ENCODE assay signal across 9 cellular contexts in the genomic region with DNA sequence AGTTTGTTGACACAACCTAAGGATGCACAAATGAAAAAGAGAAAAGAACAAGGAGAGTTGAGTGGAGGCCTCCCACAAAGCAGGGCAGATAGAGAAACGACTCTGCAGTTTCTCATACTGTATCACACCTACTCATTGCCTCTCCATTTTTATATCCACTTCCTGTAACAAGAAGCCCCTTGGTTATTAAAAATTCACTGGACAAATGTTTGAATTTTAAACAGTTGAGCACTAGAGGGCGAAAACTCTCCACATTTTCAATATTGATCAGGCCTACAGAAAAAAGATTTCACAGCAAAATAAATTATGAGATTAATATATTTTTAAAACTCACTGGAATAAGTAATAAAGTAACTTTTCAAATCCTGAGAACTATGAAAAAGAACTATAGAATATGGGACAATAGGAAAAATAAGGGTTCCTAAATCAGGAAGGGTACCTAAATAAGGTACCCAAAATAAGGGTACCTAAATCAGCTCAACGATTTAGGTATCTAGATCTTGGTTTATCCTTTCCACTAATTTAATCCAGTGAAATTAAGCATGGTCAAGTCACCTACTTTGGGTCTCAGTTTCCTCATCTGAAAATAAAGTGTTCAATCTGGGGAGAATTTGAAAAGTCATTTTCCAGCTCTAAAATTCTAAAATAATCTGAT. TPM values are rescaled to one million over a fixed set of nuclear protein-coding genes. Genes with fewer than 3 reads are reported as not detected.
DNase-seq lines count a peak whose midpoint lies in the region; ATAC-seq and TF ChIP-seq lines count a peak whose summit lies in the region.
"Had no signal": no experiment of that assay in that cellular context is flagged by ENCODE, and none has a peak within 500 bp of the region (broad histone marks: within the 10 kb centered on the region; RNA-seq: fewer than 3 reads in every experiment).

No MANE protein-coding gene starts in this region.

- DNase-seq in CD8-positive, alpha-beta T cell = no peak
- DNase-seq in HCEC 1CT (peak; percentile 51), erythroblast (lab: John Stamatoyannopoulos, UW) (peak; percentile 54 to 67), smooth muscle cell (lab: John Stamatoyannopoulos, UW; ENCODE audit: unreplicated experiment) (no peak), SKM-1 (lab: John Stamatoyannopoulos, UW; ENCODE audit: unreplicated experiment) (no peak), inferior parietal cortex (ENCODE audit: extremely low spot score) (no peak)
- DNase-seq in activated CD4-positive, alpha-beta memory T cell treated with anti-CD3 and anti-CD28 coated beads, Interleukin-2, amount 10 ng/mL, durations not matched to agents 7 days and 5 days = no peak

- no peak overlapping the region for H3K27ac ChIP-seq in CD8-positive, alpha-beta T cell (ENCODE audit: low read depth, low read length)
- H3K27ac ChIP-seq in OCI-LY3 (ENCODE audit: low read length) (no peak overlapping the region), smooth muscle cell (ENCODE audit: low read depth) (no peak overlapping the region)
- H3K27ac ChIP-seq: neutrophil had no signal

- no peak overlapping the region for H3K27ac Mint-ChIP-seq in CD8-positive, alpha-beta T cell
- no peak overlapping the region for H3K27ac Mint-ChIP-seq in activated CD4-positive, alpha-beta memory T cell treated with anti-CD3 and anti-CD28 coated beads, Interleukin-2, amount 10 ng/mL, durations not matched to agents 7 days and 5 days

- H3K4me2 ChIP-seq in OCI-LY3 (ENCODE audit: low read length) (no peak overlapping the region), smooth muscle cell (no peak overlapping the region)

- intact Hi-C loops in CD8-positive, alpha-beta T cell (cut with DNase I, micrococcal nuclease) = loop anchor here (1.0 to 5.0 kb wide), 4 partner anchors 146 to 522 kb away; a partner anchor contains a TSS

- H3K9me3 ChIP-seq in CD8-positive, alpha-beta T cell (ENCODE audit: low read length) = no peaks in the 10 kb centered on the region
- H3K9me3 ChIP-seq in OCI-LY3 (ENCODE audit: insufficient read depth, low read length) (no peaks in the 10 kb centered on the region), smooth muscle cell (replicated peaks; ENCODE audit: low read depth) (no peaks in the 10 kb centered on the region)
- H3K9me3 ChIP-seq: neutrophil had no signal

- POLR2A ChIA-PET in CD8-positive, alpha-beta T cell (lab: Charles Lee) = no interaction called here
- POLR2A ChIA-PET in activated CD4-positive, alpha-beta memory T cell treated with anti-CD3 and anti-CD28 coated beads, Interleukin-2, amount 10 ng/mL, durations not matched to agents 7 days and 5 days (lab: Charles Lee) = interaction anchor here (0.6 kb wide), 1 partner anchor 174 kb away, joined by 3 read pairs; no protein-coding TSS in a partner anchor

- no peaks in the 10 kb centered on the region for H3K27me3 ChIP-seq in CD8-positive, alpha-beta T cell (ENCODE audit: insufficient read depth, low read length)
- H3K27me3 ChIP-seq in OCI-LY3 (ENCODE audit: low read depth, low read length) (no peaks in the 10 kb centered on the region), smooth muscle cell (ENCODE audit: low read depth) (no peaks in the 10 kb centered on the region)
- H3K27me3 ChIP-seq: neutrophil had no signal

- H3K4me3 ChIP-seq in CD8-positive, alpha-beta T cell (ENCODE audit: low read depth, low read length) = no peak overlapping the region
- H3K4me3 ChIP-seq in OCI-LY3 (ENCODE audit: low read length) (no peak overlapping the region), smooth muscle cell (no peak overlapping the region)

- H4K20me1 ChIP-seq in OCI-LY3 (ENCODE audit: insufficient read depth, low read length) (no peaks in the 10 kb centered on the region; the same call in 1 of the 2 replicates), smooth muscle cell (ENCODE audit: low read depth) (no peaks in the 10 kb centered on the region)

- H3F3A ChIP-seq in smooth muscle cell (ENCODE audit: low read depth) = no peaks in the 10 kb centered on the region

- CTCF ChIA-PET in CD8-positive, alpha-beta T cell (lab: Charles Lee) = interaction anchor here (0.7 to 1.0 kb wide), 5 partner anchors 20 to 519 kb away, joined by 3 to 4 read pairs (median 3); no protein-coding TSS in a partner anchor
- CTCF ChIA-PET in activated CD4-positive, alpha-beta memory T cell treated with anti-CD3 and anti-CD28 coated beads, Interleukin-2, amount 10 ng/mL, durations not matched to agents 7 days and 5 days (lab: Charles Lee) = interaction anchor here (0.6 to 1.5 kb wide), 4 partner anchors 11 to 518 kb away, joined by 3 read pairs; no protein-coding TSS in a partner anchor

- no peak for TF ChIP-seq POLR2A in erythroblast (IDR thresholded peaks at IDR 0.05; ENCODE audit: low read length)

- H3K36me3 ChIP-seq in CD8-positive, alpha-beta T cell (ENCODE audit: insufficient read depth, low read length) = peaks cover 14% of the 10 kb centered on the region
- no peaks in the 10 kb centered on the region for H3K36me3 ChIP-seq in OCI-LY3 (replicated peaks; ENCODE audit: low read depth, low read length)
- no peaks in the 10 kb centered on the region for H3K36me3 ChIP-seq in smooth muscle cell (ENCODE audit: low read depth)

- no peak overlapping the region for H3K4me3 Mint-ChIP-seq in CD8-positive, alpha-beta T cell
- no peak overlapping the region for H3K4me3 Mint-ChIP-seq in activated CD4-positive, alpha-beta memory T cell treated with anti-CD3 and anti-CD28 coated beads, Interleukin-2, amount 10 ng/mL, durations not matched to agents 7 days and 5 days

- H2AFZ ChIP-seq in OCI-LY3 (ENCODE audit: low read depth, low read length) (no peak overlapping the region), smooth muscle cell (ENCODE audit: low read depth) (no peak overlapping the region)

- H3K9ac ChIP-seq in OCI-LY3 (ENCODE audit: low read length) = no peak overlapping the region
- H3K9ac ChIP-seq in smooth muscle cell (ENCODE audit: low read depth) = no peak overlapping the region

- H3K9me3 Mint-ChIP-seq in CD8-positive, alpha-beta T cell = no peaks in the 10 kb centered on the region
- no peaks in the 10 kb centered on the region for H3K9me3 Mint-ChIP-seq in activated CD4-positive, alpha-beta memory T cell treated with anti-CD3 and anti-CD28 coated beads, Interleukin-2, amount 10 ng/mL, durations not matched to agents 7 days and 5 days

- H3K4me1 Mint-ChIP-seq in CD8-positive, alpha-beta T cell (ENCODE audit: low read depth) = no peaks in the 10 kb centered on the region
- H3K4me1 Mint-ChIP-seq in activated CD4-positive, alpha-beta memory T cell treated with anti-CD3 and anti-CD28 coated beads, Interleukin-2, amount 10 ng/mL, durations not matched to agents 7 days and 5 days = peaks cover 20% of the 10 kb centered on the region

- no peaks in the 10 kb centered on the region for H3K27me3 Mint-ChIP-seq in CD8-positive, alpha-beta T cell (ENCODE audit: low read depth)
- no peaks in the 10 kb centered on the region for H3K27me3 Mint-ChIP-seq in activated CD4-positive, alpha-beta memory T cell treated with anti-CD3 and anti-CD28 coated beads, Interleukin-2, amount 10 ng/mL, durations not matched to agents 7 days and 5 days

- H3K4me1 ChIP-seq in CD8-positive, alpha-beta T cell (ENCODE audit: insufficient read depth, low read length) = no peaks in the 10 kb centered on the region
- H3K4me1 ChIP-seq in OCI-LY3 (ENCODE audit: low read length) (no peaks in the 10 kb centered on the region), smooth muscle cell (ENCODE audit: low read depth) (no peaks in the 10 kb centered on the region)

- H3K79me2 ChIP-seq in OCI-LY3 (ENCODE audit: low read length) (no peaks in the 10 kb centered on the region), smooth muscle cell (ENCODE audit: low read depth) (no peaks in the 10 kb centered on the region)

- TF ChIP-seq CTCF in CD8-positive, alpha-beta T cell (IDR thresholded peaks at IDR 0.05) = peak; percentile 59
- TF ChIP-seq CTCF in OCI-LY3 (IDR thresholded peaks at IDR 0.05; ENCODE audit: low read depth, low read length) = peak; percentile 84
- TF ChIP-seq CTCF in smooth muscle cell (IDR thresholded peaks at IDR 0.05; ENCODE audit: borderline replicate concordance, insufficient read depth, poor library complexity, severe bottlenecking) = peak; percentile 54

- WGBS in smooth muscle cell (ENCODE audit: low lambda C conversion rate) = 69% methylated on average over 3 of the region's 3 CpGs

- peaks cover 39% of the 10 kb centered on the region for H3K36me3 Mint-ChIP-seq in CD8-positive, alpha-beta T cell
- H3K36me3 Mint-ChIP-seq in activated CD4-positive, alpha-beta memory T cell treated with anti-CD3 and anti-CD28 coated beads, Interleukin-2, amount 10 ng/mL, durations not matched to agents 7 days and 5 days (ENCODE audit: low read depth) = peaks cover 18% of the 10 kb centered on the region

- no peak for ATAC-seq in CD8-positive, alpha-beta T cell

RNA-seq across cellular contexts. Expression of a gene that starts 47.0 kb away (rescaled TPM):
- total RNA-seq in CD8-positive, alpha-beta T cell = 100 to 1,000 TPM; 148 to 156 TPM
- 880 and 890 TPM in 2 replicates for total RNA-seq in smooth muscle cell
- polyA plus RNA-seq in smooth muscle cell = 1,549 and 1,897 TPM in 2 replicates
- 100 to 1,000 TPM; 392 to 410 TPM for total RNA-seq in activated CD4-positive, alpha-beta memory T cell treated with anti-CD3 and anti-CD28 coated beads, Interleukin-2, amount 10 ng/mL, durations not matched to agents 7 days and 5 days

RNA-seq across cellular contexts. Expression of a gene that starts 58.3 kb away (rescaled TPM):
- total RNA-seq in CD8-positive, alpha-beta T cell = under 1 TPM; 0.33 to 0.60 TPM
- total RNA-seq in smooth muscle cell = 0.67 TPM in 1 of 2 replicates, not detected in the other
- polyA plus RNA-seq in smooth muscle cell = 1.8 and 1.9 TPM in 2 replicates
- under 1 TPM; 0.55 to 0.68 TPM for total RNA-seq in activated CD4-positive, alpha-beta memory T cell treated with anti-CD3 and anti-CD28 coated beads, Interleukin-2, amount 10 ng/mL, durations not matched to agents 7 days and 5 days

Comparison
In these comparisons a context has a peak if more than half of its experiments do, and no peak if none do; other contexts are left out.
1. DNase-seq: peak in HCEC 1CT (single experiment) and erythroblast (2 of 2); none in CD8-positive, alpha-beta T cell (0 of 7), smooth muscle cell (single experiment), SKM-1 (single experiment), activated CD4-positive, alpha-beta memory T cell treated with anti-CD3 and anti-CD28 coated beads, Interleukin-2, amount 10 ng/mL, durations not matched to agents 7 days and 5 days (single experiment) and inferior parietal cortex (single experiment).
2. Peak in every context shown above with its lines, with median percentiles within 50 percentile points of each other: CTCF ChIP-seq.